ENCODE assay signal across 29 cellular contexts in the genomic region with DNA sequence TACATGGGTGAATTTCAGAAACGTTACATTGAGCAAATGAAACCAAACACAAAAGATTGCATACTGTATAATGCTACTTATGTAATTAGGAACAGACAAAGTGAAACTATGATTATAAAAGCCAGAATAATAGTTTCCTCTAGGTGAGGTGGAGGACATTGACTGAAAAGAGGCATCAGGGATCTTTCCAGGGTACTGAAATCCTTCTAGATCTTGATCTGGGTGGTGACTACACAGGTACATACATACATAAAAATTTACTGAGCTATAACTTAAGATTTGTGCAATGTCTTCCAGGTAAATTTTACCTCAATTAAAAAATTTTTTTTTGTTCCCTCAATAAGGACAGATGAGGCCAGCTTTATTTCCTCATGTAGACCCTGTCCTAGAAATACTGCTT.
"Had no signal": no experiment of that assay in that cellular context is flagged by ENCODE, and none has a peak within 500 bp of the region (broad histone marks: within the 10 kb centered on the region; RNA-seq: fewer than 3 reads in every experiment).

No MANE protein-coding gene starts in this region.

- H3K27ac ChIP-seq: ovary, parathyroid adenoma, psoas muscle, right lobe of liver, sigmoid colon, stomach, thoracic aorta, thyroid gland, tibial nerve, upper lobe of left lung, vagina had no signal

- H3K4me3 ChIP-seq: ovary, psoas muscle, right lobe of liver, sigmoid colon, stomach, thoracic aorta, thyroid gland, tibial nerve, upper lobe of left lung, vagina had no signal

- H3K4me1 ChIP-seq: parathyroid adenoma, psoas muscle, right lobe of liver, sigmoid colon, stomach, thyroid gland, tibial nerve, upper lobe of left lung, vagina had no signal

- H3K27ac Mint-ChIP-seq: naive thymus-derived CD8-positive, alpha-beta T cell; natural killer cell treated with Interleukin-12 subunit alpha and Interleukin-12 subunit beta and Interleukin-15 and Interleukin-18, amount 100 ng/mL, for 72 hours; nephron progenitor cell; stimulated activated effector memory CD8-positive, alpha-beta T cell treated with anti-CD3 and anti-CD28 coated beads, Interleukin-12 subunit alpha, Interleukin-12 subunit beta, amount 100 ng/mL, for 72 hours; stimulated activated naive B cell treated with anti-CD40 and anti-IgM and Interleukin-4, amounts not matched to agents 10 μg/mL and 1 μg/mL and 100 μg/mL, for 72 hours; stimulated activated naive CD8-positive, alpha-beta T cell treated with anti-CD3 and anti-CD28 coated beads, Interleukin-15, Interleukin-2, amounts not matched to agents 100 ng/mL and 50 ng/mL, for 24 hours had no signal

- H3K36me3 Mint-ChIP-seq: naive thymus-derived CD8-positive, alpha-beta T cell; natural killer cell treated with Interleukin-12 subunit alpha and Interleukin-12 subunit beta and Interleukin-15 and Interleukin-18, amount 100 ng/mL, for 72 hours; stimulated activated effector memory CD8-positive, alpha-beta T cell treated with anti-CD3 and anti-CD28 coated beads, Interleukin-12 subunit alpha, Interleukin-12 subunit beta, amount 100 ng/mL, for 72 hours; stimulated activated naive B cell treated with anti-CD40 and anti-IgM and Interleukin-4, amounts not matched to agents 10 μg/mL and 1 μg/mL and 100 μg/mL, for 72 hours had no signal

- H3K27me3 ChIP-seq: ovary, right lobe of liver, sigmoid colon, stomach, thyroid gland, tibial nerve, upper lobe of left lung, vagina had no signal

- H3K27me3 Mint-ChIP-seq: naive thymus-derived CD8-positive, alpha-beta T cell; natural killer cell treated with Interleukin-12 subunit alpha and Interleukin-12 subunit beta and Interleukin-15 and Interleukin-18, amount 100 ng/mL, for 72 hours; progenitor cell of endocrine pancreas; stimulated activated naive B cell treated with anti-CD40 and anti-IgM and Interleukin-4, amounts not matched to agents 10 μg/mL and 1 μg/mL and 100 μg/mL, for 72 hours; stimulated activated naive CD8-positive, alpha-beta T cell treated with anti-CD3 and anti-CD28 coated beads, Interleukin-15, Interleukin-2, amounts not matched to agents 100 ng/mL and 50 ng/mL, for 24 hours had no signal

- H3K79me2 ChIP-seq: parathyroid adenoma had no signal

- DNase-seq: naive thymus-derived CD8-positive, alpha-beta T cell; nephron progenitor cell; occipital lobe; ovary; posterior cingulate gyrus; psoas muscle; right cardiac atrium; right lobe of liver; sigmoid colon; small intestine; stimulated activated CD4-positive, alpha-beta T cell treated with anti-CD3 and anti-CD28 coated beads, Interleukin-15, amount 100 ng/mL, for 24 hours; stimulated activated CD4-positive, alpha-beta T cell treated with anti-CD3 and anti-CD28 coated beads, Interleukin-2, amount 100 ng/mL, for 24 hours; stimulated activated CD4-positive, alpha-beta T cell treated with anti-CD3 and anti-CD28 coated beads, Interleukin-2, amount 100 ng/mL, for 48 hours; stimulated activated CD4-positive, alpha-beta T cell treated with anti-CD3 and anti-CD28 coated beads, Interleukin-4, amount 100 ng/mL, for 24 hours; stimulated activated naive B cell treated with anti-CD40 and anti-IgM and Interleukin-4, amounts not matched to agents 10 μg/mL and 1 μg/mL and 100 μg/mL, for 72 hours; stimulated activated naive CD4-positive, alpha-beta T cell treated with Interleukin-2 at 50 U/mL for 16 hours; stomach; thyroid gland; trophoblast cell; upper lobe of left lung had no signal

- H3K4me1 Mint-ChIP-seq: naive thymus-derived CD8-positive, alpha-beta T cell; nephron progenitor cell; neural crest cell; stimulated activated effector memory CD8-positive, alpha-beta T cell treated with anti-CD3 and anti-CD28 coated beads, Interleukin-12 subunit alpha, Interleukin-12 subunit beta, amount 100 ng/mL, for 72 hours; stimulated activated naive B cell treated with anti-CD40 and anti-IgM and Interleukin-4, amounts not matched to agents 10 μg/mL and 1 μg/mL and 100 μg/mL, for 72 hours had no signal

- H3K4me3 Mint-ChIP-seq: naive thymus-derived CD8-positive, alpha-beta T cell; natural killer cell treated with Interleukin-12 subunit alpha and Interleukin-12 subunit beta and Interleukin-15 and Interleukin-18, amount 100 ng/mL, for 72 hours; nephron progenitor cell; neural crest cell; stimulated activated effector memory CD8-positive, alpha-beta T cell treated with anti-CD3 and anti-CD28 coated beads, Interleukin-12 subunit alpha, Interleukin-12 subunit beta, amount 100 ng/mL, for 72 hours; stimulated activated naive B cell treated with anti-CD40 and anti-IgM and Interleukin-4, amounts not matched to agents 10 μg/mL and 1 μg/mL and 100 μg/mL, for 72 hours; stimulated activated naive CD8-positive, alpha-beta T cell treated with anti-CD3 and anti-CD28 coated beads, Interleukin-15, Interleukin-2, amounts not matched to agents 100 ng/mL and 50 ng/mL, for 24 hours had no signal

- H3K9me3 Mint-ChIP-seq: natural killer cell treated with Interleukin-12 subunit alpha and Interleukin-12 subunit beta and Interleukin-15 and Interleukin-18, amount 100 ng/mL, for 72 hours; nephron progenitor cell; stimulated activated naive CD8-positive, alpha-beta T cell treated with anti-CD3 and anti-CD28 coated beads, Interleukin-15, Interleukin-2, amounts not matched to agents 100 ng/mL and 50 ng/mL, for 24 hours had no signal

- H2AFZ ChIP-seq: parathyroid adenoma had no signal

- H3K9me3 ChIP-seq: ovary, psoas muscle, right lobe of liver, sigmoid colon, thoracic aorta, thyroid gland, upper lobe of left lung, vagina had no signal

- H3K9ac ChIP-seq: parathyroid adenoma had no signal

- ATAC-seq: naive thymus-derived CD8-positive, alpha-beta T cell; natural killer cell treated with Interleukin-12 subunit alpha and Interleukin-12 subunit beta and Interleukin-15 and Interleukin-18, amount 100 ng/mL, for 72 hours; psoas muscle; right cardiac atrium; right lobe of liver; stimulated activated effector memory CD8-positive, alpha-beta T cell treated with anti-CD3 and anti-CD28 coated beads, Interleukin-12 subunit alpha, Interleukin-12 subunit beta, amount 100 ng/mL, for 72 hours; stimulated activated naive B cell treated with anti-CD40 and anti-IgM and Interleukin-4, amounts not matched to agents 10 μg/mL and 1 μg/mL and 100 μg/mL, for 72 hours had no signal

- H3K36me3 ChIP-seq: ovary, right lobe of liver, sigmoid colon, stomach, thoracic aorta, thyroid gland, tibial nerve, upper lobe of left lung, vagina had no signal
